ENCODE assay signal across 1 cellular context in the genomic region with DNA sequence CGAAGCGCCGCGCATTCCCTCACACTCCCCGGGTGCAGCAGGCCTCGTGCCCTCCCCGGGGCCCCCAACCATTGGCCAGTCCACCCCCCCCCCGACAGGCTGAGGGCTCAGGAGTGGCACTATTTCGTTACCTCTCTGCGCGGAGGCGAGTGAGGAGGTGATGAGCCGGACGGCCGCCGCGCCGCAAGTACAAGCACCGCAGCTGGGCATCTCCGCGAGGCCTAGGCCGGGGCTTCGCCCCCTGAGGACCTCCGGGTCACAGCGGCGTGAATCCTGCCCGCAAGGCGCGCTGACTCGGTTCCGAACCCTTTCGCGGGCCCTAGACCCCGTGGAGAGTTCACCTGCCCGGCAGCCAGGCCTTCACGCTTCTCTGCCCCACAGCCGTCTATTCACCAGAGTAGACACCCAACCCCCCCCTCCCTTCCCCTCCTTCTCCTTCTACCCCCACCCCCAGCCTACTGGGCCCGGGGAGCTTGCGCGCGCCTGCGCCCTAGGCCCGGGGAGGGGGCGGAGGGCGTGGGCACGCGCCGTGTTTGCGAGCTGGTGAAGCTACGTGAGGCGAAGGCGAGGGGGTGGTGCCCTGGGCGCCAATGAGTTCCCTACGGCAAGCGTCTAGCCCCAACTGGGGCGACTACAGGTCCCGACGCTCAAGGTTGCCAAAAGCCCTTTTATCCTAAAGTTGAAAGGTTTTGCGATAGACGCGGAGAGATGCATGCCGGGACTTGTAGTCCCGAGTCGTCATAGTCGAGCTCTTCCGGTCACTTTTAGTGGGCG.
TF ChIP-seq lines count a peak whose summit lies in the region.

TSS of gene CLPX (minus strand) at position 399 of the 774 bp plus-strand sequence. CDS start at position 210, 189 bp downstream.

TF ChIP-seq in K562, 482 proteins besides CTCF, POLR2A, EP300 and RAD21 (continued from another document and continues in another):
- peak; percentile 72 for TF ChIP-seq RBBP5 (IDR thresholded peaks at IDR 0.05; ENCODE audit: borderline replicate concordance, insufficient read depth, low read length, poor library complexity, severe bottlenecking)
- no peak; the same call in 1 of the 2 replicates for TF ChIP-seq ARID1B (IDR thresholded peaks at IDR 0.05)
- peak; percentile 90 for TF ChIP-seq RBFOX2 (IDR thresholded peaks at IDR 0.05; ENCODE audit: low read depth, low read length)
- TF ChIP-seq FIP1L1 (IDR thresholded peaks at IDR 0.05; ENCODE audit: low read depth, low read length, poor library complexity, severe bottlenecking): no peak
- peak; percentile 65 for TF ChIP-seq CREB1 (IDR thresholded peaks at IDR 0.05)
- peak; percentile 64; the same call in 1 of the 2 replicates for TF ChIP-seq CREB1 (CRISPR knock-in tag; IDR thresholded peaks at IDR 0.05)
- no peak for TF ChIP-seq TGIF2 (CRISPR knock-in tag; IDR thresholded peaks at IDR 0.05)
- peak; percentile 93 for TF ChIP-seq ZNF740 (CRISPR knock-in tag; IDR thresholded peaks at IDR 0.05)
- TF ChIP-seq ZNF740 (tag; IDR thresholded peaks at IDR 0.05): peak in 1 of 2 experiments; percentile 90; a peak in 2 of 4 replicates
- peak; percentile 90 for TF ChIP-seq POLR2G (IDR thresholded peaks at IDR 0.05; ENCODE audit: low read depth, low read length)
- no peak for TF ChIP-seq SRSF3 (IDR thresholded peaks at IDR 0.05; ENCODE audit: insufficient read depth, low read length)
- peak; percentile 40; the same call in 1 of the 2 replicates for TF ChIP-seq MBD2 (IDR thresholded peaks at IDR 0.05; ENCODE audit: borderline replicate concordance, low read depth)
- TF ChIP-seq BHLHE40 (IDR thresholded peaks at IDR 0.05; ENCODE audit: low read length): peak; percentile 77
- TF ChIP-seq, protein P1, sequence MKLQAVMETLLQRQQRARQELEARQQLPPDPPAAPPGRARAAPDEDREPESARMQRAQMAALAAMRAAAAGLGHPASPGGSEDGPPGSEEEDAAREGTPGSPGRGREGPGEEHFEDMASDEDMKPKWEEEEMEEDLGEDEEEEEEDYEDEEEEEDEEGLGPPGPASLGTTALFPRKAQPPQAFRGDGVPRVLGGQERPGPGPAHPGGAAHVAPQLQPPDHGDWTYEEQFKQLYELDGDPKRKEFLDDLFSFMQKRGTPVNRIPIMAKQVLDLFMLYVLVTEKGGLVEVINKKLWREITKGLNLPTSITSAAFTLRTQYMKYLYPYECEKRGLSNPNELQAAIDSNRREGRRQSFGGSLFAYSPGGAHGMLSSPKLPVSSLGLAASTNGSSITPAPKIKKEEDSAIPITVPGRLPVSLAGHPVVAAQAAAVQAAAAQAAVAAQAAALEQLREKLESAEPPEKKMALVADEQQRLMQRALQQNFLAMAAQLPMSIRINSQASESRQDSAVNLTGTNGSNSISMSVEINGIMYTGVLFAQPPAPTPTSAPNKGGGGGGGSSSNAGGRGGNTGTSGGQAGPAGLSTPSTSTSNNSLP (IDR thresholded peaks at IDR 0.05; ENCODE audit: borderline replicate concordance, low read depth, low read length): no peak
- TF ChIP-seq MAFG (tag; conservative IDR thresholded peaks at IDR 0.05): no peak
- TF ChIP-seq ZBTB40 (IDR thresholded peaks at IDR 0.05): peak; percentile 81
- no peak for TF ChIP-seq ZBTB40 (CRISPR knock-in tag; IDR thresholded peaks at IDR 0.05)
- no peak for TF ChIP-seq ZNF785 (CRISPR knock-in tag; IDR thresholded peaks at IDR 0.05)
- TF ChIP-seq PTTG1 (tag; IDR thresholded peaks at IDR 0.05; ENCODE audit: low read depth): no peak
- no peak for TF ChIP-seq ZNF445 (CRISPR knock-in tag; IDR thresholded peaks at IDR 0.05; ENCODE audit: low read depth)
- TF ChIP-seq MEIS2 (IDR thresholded peaks at IDR 0.05; ENCODE audit: partially characterized antibody): peak; percentile 67
- peak; percentile 96 for TF ChIP-seq NR2C1 (IDR thresholded peaks at IDR 0.05)
- TF ChIP-seq NR2C1 (tag; IDR thresholded peaks at IDR 0.05): peak; percentile 98
- no peak for TF ChIP-seq ZNF707 (CRISPR knock-in tag; conservative IDR thresholded peaks at IDR 0.05)
- no peak for TF ChIP-seq RAD51 (IDR thresholded peaks at IDR 0.05; ENCODE audit: borderline replicate concordance, low read depth)
- TF ChIP-seq, protein P2, sequence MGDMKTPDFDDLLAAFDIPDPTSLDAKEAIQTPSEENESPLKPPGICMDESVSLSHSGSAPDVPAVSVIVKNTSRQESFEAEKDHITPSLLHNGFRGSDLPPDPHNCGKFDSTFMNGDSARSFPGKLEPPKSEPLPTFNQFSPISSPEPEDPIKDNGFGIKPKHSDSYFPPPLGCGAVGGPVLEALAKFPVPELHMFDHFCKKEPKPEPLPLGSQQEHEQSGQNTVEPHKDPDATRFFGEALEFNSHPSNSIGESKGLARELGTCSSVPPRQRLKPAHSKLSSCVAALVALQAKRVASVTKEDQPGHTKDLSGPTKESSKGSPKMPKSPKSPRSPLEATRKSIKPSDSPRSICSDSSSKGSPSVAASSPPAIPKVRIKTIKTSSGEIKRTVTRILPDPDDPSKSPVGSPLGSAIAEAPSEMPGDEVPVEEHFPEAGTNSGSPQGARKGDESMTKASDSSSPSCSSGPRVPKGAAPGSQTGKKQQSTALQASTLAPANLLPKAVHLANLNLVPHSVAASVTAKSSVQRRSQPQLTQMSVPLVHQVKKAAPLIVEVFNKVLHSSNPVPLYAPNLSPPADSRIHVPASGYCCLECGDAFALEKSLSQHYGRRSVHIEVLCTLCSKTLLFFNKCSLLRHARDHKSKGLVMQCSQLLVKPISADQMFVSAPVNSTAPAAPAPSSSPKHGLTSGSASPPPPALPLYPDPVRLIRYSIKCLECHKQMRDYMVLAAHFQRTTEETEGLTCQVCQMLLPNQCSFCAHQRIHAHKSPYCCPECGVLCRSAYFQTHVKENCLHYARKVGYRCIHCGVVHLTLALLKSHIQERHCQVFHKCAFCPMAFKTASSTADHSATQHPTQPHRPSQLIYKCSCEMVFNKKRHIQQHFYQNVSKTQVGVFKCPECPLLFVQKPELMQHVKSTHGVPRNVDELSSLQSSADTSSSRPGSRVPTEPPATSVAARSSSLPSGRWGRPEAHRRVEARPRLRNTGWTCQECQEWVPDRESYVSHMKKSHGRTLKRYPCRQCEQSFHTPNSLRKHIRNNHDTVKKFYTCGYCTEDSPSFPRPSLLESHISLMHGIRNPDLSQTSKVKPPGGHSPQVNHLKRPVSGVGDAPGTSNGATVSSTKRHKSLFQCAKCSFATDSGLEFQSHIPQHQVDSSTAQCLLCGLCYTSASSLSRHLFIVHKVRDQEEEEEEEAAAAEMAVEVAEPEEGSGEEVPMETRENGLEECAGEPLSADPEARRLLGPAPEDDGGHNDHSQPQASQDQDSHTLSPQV (IDR thresholded peaks at IDR 0.05): no peak
- TF ChIP-seq PURB (CRISPR knock-in tag; IDR thresholded peaks at IDR 0.05; ENCODE audit: low read depth): no peak
- no peak for TF ChIP-seq ZHX1 (conservative IDR thresholded peaks at IDR 0.05; ENCODE audit: low read length)
- TF ChIP-seq POLR2AphosphoS5 (IDR thresholded peaks at IDR 0.05; ENCODE audit: control insufficient read depth, insufficient read depth, low read depth, low read length): peak; percentile 68; the same call in 1 of the 2 replicates
- peak; percentile 47 for TF ChIP-seq HNRNPK (IDR thresholded peaks at IDR 0.05; ENCODE audit: low read depth, low read length, poor library complexity, severe bottlenecking)
- TF ChIP-seq ZNF41 (CRISPR knock-in tag; conservative IDR thresholded peaks at IDR 0.05): 0 out of 2 replicates have a peak, but pooled peaks have one; percentile 26
- TF ChIP-seq, protein P3, sequence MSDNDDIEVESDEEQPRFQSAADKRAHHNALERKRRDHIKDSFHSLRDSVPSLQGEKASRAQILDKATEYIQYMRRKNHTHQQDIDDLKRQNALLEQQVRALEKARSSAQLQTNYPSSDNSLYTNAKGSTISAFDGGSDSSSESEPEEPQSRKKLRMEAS (CRISPR knock-in tag; IDR thresholded peaks at IDR 0.05): no peak; the same call in 1 of the 2 replicates
- TF ChIP-seq SIX5 (IDR thresholded peaks at IDR 0.05; ENCODE audit: borderline replicate concordance in 1 of 2, insufficient read depth in 1 of 2, low read depth in 1 of 2, low read length in 2 of 2): peak; percentile 61 to 63; a peak in 2 of 4 replicates
- TF ChIP-seq ZBTB7A (IDR thresholded peaks at IDR 0.05; ENCODE audit: borderline replicate concordance, control insufficient read depth, low read depth, low read length): peak; percentile 77; the same call in 1 of the 2 replicates
- peak; percentile 63 for TF ChIP-seq MYC (IDR thresholded peaks at IDR 0.05; ENCODE audit: low read depth, low read length)
- TF ChIP-seq MYC (CRISPR knock-in tag; IDR thresholded peaks at IDR 0.05; ENCODE audit: borderline replicate concordance, low read depth): no peak; the same call in 1 of the 2 replicates
- TF ChIP-seq ETV5 (CRISPR knock-in tag; IDR thresholded peaks at IDR 0.05; ENCODE audit: low read depth): peak; percentile 87
- peak; percentile 31; the same call in 1 of the 2 replicates for TF ChIP-seq JUND (IDR thresholded peaks at IDR 0.05; ENCODE audit: borderline replicate concordance, low read depth, low read length)
- no peak; the same call in 2 of the 3 replicates for TF ChIP-seq JUND (tag; IDR thresholded peaks at IDR 0.05; ENCODE audit: borderline replicate concordance, low read depth, low read length)
- TF ChIP-seq THRAP3 (IDR thresholded peaks at IDR 0.05; ENCODE audit: borderline replicate concordance): no peak
- peak; percentile 59 for TF ChIP-seq EP400 (IDR thresholded peaks at IDR 0.05)
